1 cellular context compared by ENCODE assay signal in the genomic region with DNA sequence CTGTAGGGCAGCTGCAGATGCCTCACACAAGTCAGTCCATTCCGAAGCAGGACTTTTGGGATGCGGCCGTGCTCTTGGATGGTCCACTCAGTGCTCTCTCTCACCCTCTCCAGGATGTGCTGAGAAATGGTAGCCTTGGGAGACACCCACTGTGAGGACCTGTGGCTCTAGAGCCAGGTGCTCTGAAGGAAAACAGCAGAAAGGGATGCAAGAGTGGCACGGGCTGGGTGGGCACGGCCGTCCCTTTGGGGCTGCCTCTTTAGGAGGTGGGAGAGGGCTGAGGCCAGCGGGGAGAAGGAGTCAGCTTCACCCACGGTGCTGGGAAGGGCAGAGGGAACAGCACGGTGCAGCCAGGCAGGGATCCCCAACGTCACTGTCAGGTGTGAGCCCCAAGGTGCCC.
TF ChIP-seq lines count a peak whose summit lies in the region.

No MANE protein-coding gene starts in this region.

TF ChIP-seq in GM23338, 12 proteins besides CTCF, POLR2A, EP300 and RAD21 (continued from another document):
- no peak for TF ChIP-seq EZH2 (IDR thresholded peaks at IDR 0.05; ENCODE audit: low read depth, unreplicated experiment)
- no peak for TF ChIP-seq CREB1 (CRISPR knock-in tag; IDR thresholded peaks at IDR 0.05; ENCODE audit: low read depth)
- TF ChIP-seq, protein P1, sequence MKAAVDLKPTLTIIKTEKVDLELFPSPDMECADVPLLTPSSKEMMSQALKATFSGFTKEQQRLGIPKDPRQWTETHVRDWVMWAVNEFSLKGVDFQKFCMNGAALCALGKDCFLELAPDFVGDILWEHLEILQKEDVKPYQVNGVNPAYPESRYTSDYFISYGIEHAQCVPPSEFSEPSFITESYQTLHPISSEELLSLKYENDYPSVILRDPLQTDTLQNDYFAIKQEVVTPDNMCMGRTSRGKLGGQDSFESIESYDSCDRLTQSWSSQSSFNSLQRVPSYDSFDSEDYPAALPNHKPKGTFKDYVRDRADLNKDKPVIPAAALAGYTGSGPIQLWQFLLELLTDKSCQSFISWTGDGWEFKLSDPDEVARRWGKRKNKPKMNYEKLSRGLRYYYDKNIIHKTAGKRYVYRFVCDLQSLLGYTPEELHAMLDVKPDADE (IDR thresholded peaks at IDR 0.05): no peak
- no peak for TF ChIP-seq ZNF331 (CRISPR knock-in tag; IDR thresholded peaks at IDR 0.05; ENCODE audit: low read depth)
- no peak for TF ChIP-seq POLR2AphosphoS5 (IDR thresholded peaks at IDR 0.05; ENCODE audit: low read depth)
- no peak for TF ChIP-seq NANOG (IDR thresholded peaks at IDR 0.05; ENCODE audit: borderline replicate concordance)
- TF ChIP-seq, protein P2, sequence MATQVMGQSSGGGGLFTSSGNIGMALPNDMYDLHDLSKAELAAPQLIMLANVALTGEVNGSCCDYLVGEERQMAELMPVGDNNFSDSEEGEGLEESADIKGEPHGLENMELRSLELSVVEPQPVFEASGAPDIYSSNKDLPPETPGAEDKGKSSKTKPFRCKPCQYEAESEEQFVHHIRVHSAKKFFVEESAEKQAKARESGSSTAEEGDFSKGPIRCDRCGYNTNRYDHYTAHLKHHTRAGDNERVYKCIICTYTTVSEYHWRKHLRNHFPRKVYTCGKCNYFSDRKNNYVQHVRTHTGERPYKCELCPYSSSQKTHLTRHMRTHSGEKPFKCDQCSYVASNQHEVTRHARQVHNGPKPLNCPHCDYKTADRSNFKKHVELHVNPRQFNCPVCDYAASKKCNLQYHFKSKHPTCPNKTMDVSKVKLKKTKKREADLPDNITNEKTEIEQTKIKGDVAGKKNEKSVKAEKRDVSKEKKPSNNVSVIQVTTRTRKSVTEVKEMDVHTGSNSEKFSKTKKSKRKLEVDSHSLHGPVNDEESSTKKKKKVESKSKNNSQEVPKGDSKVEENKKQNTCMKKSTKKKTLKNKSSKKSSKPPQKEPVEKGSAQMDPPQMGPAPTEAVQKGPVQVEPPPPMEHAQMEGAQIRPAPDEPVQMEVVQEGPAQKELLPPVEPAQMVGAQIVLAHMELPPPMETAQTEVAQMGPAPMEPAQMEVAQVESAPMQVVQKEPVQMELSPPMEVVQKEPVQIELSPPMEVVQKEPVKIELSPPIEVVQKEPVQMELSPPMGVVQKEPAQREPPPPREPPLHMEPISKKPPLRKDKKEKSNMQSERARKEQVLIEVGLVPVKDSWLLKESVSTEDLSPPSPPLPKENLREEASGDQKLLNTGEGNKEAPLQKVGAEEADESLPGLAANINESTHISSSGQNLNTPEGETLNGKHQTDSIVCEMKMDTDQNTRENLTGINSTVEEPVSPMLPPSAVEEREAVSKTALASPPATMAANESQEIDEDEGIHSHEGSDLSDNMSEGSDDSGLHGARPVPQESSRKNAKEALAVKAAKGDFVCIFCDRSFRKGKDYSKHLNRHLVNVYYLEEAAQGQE (IDR thresholded peaks at IDR 0.05; ENCODE audit: unreplicated experiment): no peak
- TF ChIP-seq EZH2phosphoT487 (IDR thresholded peaks at IDR 0.05; ENCODE audit: unreplicated experiment): no peak
- TF ChIP-seq JUNB (IDR thresholded peaks at IDR 0.05; ENCODE audit: unreplicated experiment): no peak
